In the genomic region with DNA sequence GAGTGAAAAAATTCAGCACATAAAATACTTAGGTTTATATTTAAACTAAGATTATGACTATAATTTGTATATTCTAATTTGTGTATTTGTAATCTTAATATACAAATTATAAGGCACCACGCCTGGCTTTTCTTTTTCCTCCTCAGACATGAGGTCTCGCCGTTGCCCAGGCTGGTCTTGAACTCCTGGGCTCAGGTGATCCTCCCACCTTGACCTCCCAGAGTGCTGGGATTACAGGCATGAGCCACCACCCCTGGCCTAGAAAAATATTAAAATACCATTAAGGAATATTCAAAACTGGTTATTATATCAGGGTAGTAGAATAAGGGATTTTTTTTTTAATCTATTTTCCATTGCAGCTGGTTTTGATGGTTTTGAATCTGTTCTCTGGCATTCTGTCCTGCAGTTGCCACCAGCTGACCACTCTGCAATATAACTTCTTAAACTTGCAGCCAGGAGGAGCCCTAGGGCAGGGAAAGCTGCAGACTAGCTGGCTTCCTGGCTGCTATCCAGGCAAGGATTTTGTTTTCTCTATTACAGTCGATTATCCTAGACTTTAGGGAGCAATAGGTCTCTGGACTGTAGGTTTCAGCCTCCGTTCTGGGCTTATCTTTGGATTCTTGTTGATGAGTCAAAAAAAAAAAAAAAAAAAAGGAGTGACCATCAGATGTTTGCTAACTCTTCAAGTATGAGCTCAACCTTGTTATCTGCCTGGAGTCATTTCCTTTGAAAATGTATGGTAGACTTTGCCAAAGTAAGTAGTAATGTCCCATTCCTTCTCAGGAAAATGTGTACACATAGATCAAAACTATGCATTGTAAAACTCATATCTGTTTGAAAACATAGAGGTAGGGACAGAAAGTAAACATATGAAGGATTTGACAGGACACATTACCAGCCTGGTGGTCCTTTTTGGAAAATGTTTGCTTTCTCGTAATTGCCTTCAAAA, we compare ENCODE assay signal across 1 cellular context.
TF ChIP-seq lines count a peak whose summit lies in the region.

No MANE protein-coding gene starts in this region.

TF ChIP-seq in HepG2, 621 proteins besides CTCF, POLR2A, EP300 and RAD21 (continued from another document and continues in another):
- TF ChIP-seq, protein P1, sequence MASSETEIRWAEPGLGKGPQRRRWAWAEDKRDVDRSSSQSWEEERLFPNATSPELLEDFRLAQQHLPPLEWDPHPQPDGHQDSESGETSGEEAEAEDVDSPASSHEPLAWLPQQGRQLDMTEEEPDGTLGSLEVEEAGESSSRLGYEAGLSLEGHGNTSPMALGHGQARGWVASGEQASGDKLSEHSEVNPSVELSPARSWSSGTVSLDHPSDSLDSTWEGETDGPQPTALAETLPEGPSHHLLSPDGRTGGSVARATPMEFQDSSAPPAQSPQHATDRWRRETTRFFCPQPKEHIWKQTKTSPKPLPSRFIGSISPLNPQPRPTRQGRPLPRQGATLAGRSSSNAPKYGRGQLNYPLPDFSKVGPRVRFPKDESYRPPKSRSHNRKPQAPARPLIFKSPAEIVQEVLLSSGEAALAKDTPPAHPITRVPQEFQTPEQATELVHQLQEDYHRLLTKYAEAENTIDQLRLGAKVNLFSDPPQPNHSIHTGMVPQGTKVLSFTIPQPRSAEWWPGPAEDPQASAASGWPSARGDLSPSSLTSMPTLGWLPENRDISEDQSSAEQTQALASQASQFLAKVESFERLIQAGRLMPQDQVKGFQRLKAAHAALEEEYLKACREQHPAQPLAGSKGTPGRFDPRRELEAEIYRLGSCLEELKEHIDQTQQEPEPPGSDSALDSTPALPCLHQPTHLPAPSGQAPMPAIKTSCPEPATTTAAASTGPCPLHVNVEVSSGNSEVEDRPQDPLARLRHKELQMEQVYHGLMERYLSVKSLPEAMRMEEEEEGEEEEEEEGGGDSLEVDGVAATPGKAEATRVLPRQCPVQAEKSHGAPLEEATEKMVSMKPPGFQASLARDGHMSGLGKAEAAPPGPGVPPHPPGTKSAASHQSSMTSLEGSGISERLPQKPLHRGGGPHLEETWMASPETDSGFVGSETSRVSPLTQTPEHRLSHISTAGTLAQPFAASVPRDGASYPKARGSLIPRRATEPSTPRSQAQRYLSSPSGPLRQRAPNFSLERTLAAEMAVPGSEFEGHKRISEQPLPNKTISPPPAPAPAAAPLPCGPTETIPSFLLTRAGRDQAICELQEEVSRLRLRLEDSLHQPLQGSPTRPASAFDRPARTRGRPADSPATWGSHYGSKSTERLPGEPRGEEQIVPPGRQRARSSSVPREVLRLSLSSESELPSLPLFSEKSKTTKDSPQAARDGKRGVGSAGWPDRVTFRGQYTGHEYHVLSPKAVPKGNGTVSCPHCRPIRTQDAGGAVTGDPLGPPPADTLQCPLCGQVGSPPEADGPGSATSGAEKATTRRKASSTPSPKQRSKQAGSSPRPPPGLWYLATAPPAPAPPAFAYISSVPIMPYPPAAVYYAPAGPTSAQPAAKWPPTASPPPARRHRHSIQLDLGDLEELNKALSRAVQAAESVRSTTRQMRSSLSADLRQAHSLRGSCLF (CRISPR knock-in tag; IDR thresholded peaks at IDR 0.05; ENCODE audit: borderline replicate concordance): no peak
- TF ChIP-seq, protein P2, sequence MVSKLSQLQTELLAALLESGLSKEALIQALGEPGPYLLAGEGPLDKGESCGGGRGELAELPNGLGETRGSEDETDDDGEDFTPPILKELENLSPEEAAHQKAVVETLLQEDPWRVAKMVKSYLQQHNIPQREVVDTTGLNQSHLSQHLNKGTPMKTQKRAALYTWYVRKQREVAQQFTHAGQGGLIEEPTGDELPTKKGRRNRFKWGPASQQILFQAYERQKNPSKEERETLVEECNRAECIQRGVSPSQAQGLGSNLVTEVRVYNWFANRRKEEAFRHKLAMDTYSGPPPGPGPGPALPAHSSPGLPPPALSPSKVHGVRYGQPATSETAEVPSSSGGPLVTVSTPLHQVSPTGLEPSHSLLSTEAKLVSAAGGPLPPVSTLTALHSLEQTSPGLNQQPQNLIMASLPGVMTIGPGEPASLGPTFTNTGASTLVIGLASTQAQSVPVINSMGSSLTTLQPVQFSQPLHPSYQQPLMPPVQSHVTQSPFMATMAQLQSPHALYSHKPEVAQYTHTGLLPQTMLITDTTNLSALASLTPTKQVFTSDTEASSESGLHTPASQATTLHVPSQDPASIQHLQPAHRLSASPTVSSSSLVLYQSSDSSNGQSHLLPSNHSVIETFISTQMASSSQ (IDR thresholded peaks at IDR 0.05; ENCODE audit: low read depth): no peak
- TF ChIP-seq, protein P2 (CRISPR knock-in tag; IDR thresholded peaks at IDR 0.05; ENCODE audit: borderline replicate concordance): peak; percentile 37; the same call in 1 of the 2 replicates
- TF ChIP-seq RORA (CRISPR knock-in tag; IDR thresholded peaks at IDR 0.05) (no peak), ZNF251 (CRISPR knock-in tag; IDR thresholded peaks at IDR 0.05) (no peak), ZNF383 (CRISPR knock-in tag; IDR thresholded peaks at IDR 0.05; ENCODE audit: borderline replicate concordance) (no peak), ZNF329 (CRISPR knock-in tag; IDR thresholded peaks at IDR 0.05; ENCODE audit: low read depth) (no peak), ATF7 (IDR thresholded peaks at IDR 0.05) (no peak), ATF7 (CRISPR knock-in tag; IDR thresholded peaks at IDR 0.05) (no peak), SYNCRIP (IDR thresholded peaks at IDR 0.05; ENCODE audit: insufficient read depth, low read depth, low read length) (no peak), ZNF331 (CRISPR knock-in tag; IDR thresholded peaks at IDR 0.05) (0 out of 2 replicates have a peak, but pooled peaks have one; percentile 23), PHF21A (CRISPR knock-in tag; IDR thresholded peaks at IDR 0.05) (peak; percentile 78; the same call in 1 of the 2 replicates), YEATS4 (CRISPR knock-in tag; IDR thresholded peaks at IDR 0.05; ENCODE audit: borderline replicate concordance) (no peak), SIX4 (CRISPR knock-in tag; IDR thresholded peaks at IDR 0.05) (0 out of 2 replicates have a peak, but pooled peaks have one; percentile 9), ESRRA (CRISPR knock-in tag; IDR thresholded peaks at IDR 0.05; ENCODE audit: low read depth) (no peak), RBM39 (IDR thresholded peaks at IDR 0.05; ENCODE audit: low read depth, low read length, poor library complexity, severe bottlenecking) (no peak), PHB2 (IDR thresholded peaks at IDR 0.05; ENCODE audit: partially characterized antibody) (no peak), TCF7 (IDR thresholded peaks at IDR 0.05; ENCODE audit: low read depth) (peak; percentile 55), JUN (CRISPR knock-in tag; IDR thresholded peaks at IDR 0.05) (no peak), TEAD3 (CRISPR knock-in tag; optimal IDR thresholded peaks at IDR 0.05; ENCODE audit: borderline replicate concordance) (peak; percentile 22), NBN (conservative IDR thresholded peaks at IDR 0.05) (no peak), DNMT3B (CRISPR knock-in tag; conservative IDR thresholded peaks at IDR 0.05) (no peak), ZNF34 (CRISPR knock-in tag; IDR thresholded peaks at IDR 0.05; ENCODE audit: borderline replicate concordance) (no peak)
- TF ChIP-seq, protein P3, sequence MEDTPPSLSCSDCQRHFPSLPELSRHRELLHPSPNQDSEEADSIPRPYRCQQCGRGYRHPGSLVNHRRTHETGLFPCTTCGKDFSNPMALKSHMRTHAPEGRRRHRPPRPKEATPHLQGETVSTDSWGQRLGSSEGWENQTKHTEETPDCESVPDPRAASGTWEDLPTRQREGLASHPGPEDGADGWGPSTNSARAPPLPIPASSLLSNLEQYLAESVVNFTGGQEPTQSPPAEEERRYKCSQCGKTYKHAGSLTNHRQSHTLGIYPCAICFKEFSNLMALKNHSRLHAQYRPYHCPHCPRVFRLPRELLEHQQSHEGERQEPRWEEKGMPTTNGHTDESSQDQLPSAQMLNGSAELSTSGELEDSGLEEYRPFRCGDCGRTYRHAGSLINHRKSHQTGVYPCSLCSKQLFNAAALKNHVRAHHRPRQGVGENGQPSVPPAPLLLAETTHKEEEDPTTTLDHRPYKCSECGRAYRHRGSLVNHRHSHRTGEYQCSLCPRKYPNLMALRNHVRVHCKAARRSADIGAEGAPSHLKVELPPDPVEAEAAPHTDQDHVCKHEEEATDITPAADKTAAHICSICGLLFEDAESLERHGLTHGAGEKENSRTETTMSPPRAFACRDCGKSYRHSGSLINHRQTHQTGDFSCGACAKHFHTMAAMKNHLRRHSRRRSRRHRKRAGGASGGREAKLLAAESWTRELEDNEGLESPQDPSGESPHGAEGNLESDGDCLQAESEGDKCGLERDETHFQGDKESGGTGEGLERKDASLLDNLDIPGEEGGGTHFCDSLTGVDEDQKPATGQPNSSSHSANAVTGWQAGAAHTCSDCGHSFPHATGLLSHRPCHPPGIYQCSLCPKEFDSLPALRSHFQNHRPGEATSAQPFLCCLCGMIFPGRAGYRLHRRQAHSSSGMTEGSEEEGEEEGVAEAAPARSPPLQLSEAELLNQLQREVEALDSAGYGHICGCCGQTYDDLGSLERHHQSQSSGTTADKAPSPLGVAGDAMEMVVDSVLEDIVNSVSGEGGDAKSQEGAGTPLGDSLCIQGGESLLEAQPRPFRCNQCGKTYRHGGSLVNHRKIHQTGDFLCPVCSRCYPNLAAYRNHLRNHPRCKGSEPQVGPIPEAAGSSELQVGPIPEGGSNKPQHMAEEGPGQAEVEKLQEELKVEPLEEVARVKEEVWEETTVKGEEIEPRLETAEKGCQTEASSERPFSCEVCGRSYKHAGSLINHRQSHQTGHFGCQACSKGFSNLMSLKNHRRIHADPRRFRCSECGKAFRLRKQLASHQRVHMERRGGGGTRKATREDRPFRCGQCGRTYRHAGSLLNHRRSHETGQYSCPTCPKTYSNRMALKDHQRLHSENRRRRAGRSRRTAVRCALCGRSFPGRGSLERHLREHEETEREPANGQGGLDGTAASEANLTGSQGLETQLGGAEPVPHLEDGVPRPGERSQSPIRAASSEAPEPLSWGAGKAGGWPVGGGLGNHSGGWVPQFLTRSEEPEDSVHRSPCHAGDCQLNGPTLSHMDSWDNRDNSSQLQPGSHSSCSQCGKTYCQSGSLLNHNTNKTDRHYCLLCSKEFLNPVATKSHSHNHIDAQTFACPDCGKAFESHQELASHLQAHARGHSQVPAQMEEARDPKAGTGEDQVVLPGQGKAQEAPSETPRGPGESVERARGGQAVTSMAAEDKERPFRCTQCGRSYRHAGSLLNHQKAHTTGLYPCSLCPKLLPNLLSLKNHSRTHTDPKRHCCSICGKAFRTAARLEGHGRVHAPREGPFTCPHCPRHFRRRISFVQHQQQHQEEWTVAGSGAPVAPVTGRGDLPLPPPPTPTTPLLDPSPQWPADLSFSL (CRISPR knock-in tag; IDR thresholded peaks at IDR 0.05): no peak
- TF ChIP-seq, protein P4, sequence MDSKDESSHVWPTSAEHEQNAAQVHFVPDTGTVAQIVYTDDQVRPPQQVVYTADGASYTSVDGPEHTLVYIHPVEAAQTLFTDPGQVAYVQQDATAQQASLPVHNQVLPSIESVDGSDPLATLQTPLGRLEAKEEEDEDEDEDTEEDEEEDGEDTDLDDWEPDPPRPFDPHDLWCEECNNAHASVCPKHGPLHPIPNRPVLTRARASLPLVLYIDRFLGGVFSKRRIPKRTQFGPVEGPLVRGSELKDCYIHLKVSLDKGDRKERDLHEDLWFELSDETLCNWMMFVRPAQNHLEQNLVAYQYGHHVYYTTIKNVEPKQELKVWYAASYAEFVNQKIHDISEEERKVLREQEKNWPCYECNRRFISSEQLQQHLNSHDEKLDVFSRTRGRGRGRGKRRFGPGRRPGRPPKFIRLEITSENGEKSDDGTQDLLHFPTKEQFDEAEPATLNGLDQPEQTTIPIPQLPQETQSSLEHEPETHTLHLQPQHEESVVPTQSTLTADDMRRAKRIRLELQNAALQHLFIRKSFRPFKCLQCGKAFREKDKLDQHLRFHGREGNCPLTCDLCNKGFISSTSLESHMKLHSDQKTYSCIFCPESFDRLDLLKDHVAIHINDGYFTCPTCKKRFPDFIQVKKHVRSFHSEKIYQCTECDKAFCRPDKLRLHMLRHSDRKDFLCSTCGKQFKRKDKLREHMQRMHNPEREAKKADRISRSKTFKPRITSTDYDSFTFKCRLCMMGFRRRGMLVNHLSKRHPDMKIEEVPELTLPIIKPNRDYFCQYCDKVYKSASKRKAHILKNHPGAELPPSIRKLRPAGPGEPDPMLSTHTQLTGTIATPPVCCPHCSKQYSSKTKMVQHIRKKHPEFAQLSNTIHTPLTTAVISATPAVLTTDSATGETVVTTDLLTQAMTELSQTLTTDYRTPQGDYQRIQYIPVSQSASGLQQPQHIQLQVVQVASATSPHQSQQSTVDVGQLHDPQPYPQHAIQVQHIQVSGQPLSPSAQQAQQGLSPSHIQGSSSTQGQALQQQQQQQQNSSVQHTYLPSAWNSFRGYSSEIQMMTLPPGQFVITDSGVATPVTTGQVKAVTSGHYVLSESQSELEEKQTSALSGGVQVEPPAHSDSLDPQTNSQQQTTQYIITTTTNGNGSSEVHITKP (CRISPR knock-in tag; IDR thresholded peaks at IDR 0.05; ENCODE audit: low read depth): peak; percentile 29; the same call in 1 of the 2 replicates
- TF ChIP-seq, protein P5, sequence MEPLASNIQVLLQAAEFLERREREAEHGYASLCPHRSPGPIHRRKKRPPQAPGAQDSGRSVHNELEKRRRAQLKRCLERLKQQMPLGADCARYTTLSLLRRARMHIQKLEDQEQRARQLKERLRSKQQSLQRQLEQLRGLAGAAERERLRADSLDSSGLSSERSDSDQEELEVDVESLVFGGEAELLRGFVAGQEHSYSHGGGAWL (CRISPR knock-in tag; IDR thresholded peaks at IDR 0.05): no peak
- TF ChIP-seq, protein P6, sequence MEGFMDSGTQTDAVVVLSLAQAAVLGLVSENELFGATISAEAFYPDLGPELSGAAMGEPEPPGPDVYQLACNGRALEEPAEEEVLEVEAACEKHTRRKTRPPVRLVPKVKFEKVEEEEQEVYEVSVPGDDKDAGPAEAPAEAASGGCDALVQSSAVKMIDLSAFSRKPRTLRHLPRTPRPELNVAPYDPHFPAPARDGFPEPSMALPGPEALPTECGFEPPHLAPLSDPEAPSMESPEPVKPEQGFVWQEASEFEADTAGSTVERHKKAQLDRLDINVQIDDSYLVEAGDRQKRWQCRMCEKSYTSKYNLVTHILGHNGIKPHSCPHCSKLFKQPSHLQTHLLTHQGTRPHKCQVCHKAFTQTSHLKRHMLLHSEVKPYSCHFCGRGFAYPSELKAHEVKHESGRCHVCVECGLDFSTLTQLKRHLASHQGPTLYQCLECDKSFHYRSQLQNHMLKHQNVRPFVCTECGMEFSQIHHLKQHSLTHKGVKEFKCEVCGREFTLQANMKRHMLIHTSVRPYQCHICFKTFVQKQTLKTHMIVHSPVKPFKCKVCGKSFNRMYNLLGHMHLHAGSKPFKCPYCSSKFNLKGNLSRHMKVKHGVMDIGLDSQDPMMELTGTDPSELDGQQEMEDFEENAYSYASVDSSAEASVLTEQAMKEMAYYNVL (CRISPR knock-in tag; IDR thresholded peaks at IDR 0.05; ENCODE audit: borderline replicate concordance): no peak
